In genomic region chr5:96629774-96630173, GRCh38 we compare ENCODE assay signal across 9 cellular contexts. TPM values are rescaled to one million over a fixed set of nuclear protein-coding genes. Genes with fewer than 3 reads are reported as not detected.
DNase-seq lines count a peak whose midpoint lies in the region; ATAC-seq and TF ChIP-seq lines count a peak whose summit lies in the region.
"Had no signal": no experiment of that assay in that cellular context is flagged by ENCODE, and none has a peak within 500 bp of the region (broad histone marks: within the 10 kb centered on the region; RNA-seq: fewer than 3 reads in every experiment).

No MANE protein-coding gene starts in this region.

- H3K36me3 Mint-ChIP-seq in natural killer cell: no peaks in the 10 kb centered on the region
- H3K36me3 Mint-ChIP-seq in activated T-helper 2 cell treated with anti-CD3 and anti-CD28 coated beads, Interferon-gamma antibody, Interleukin-2, Interleukin-4, amounts not matched to agents 10 μg/mL and 5 μg/mL and 100 μg/mL, durations not matched to agents 14 hours and 24 hours and 36 hours (ENCODE audit: low read depth): no peaks in the 10 kb centered on the region

- H3K27me3 Mint-ChIP-seq in natural killer cell (ENCODE audit: low read depth in 2 of 2): peaks cover 5 to 13% of the 10 kb centered on the region in 2 donors
- H3K27me3 Mint-ChIP-seq in activated T-helper 2 cell treated with anti-CD3 and anti-CD28 coated beads, Interferon-gamma antibody, Interleukin-2, Interleukin-4, amounts not matched to agents 10 μg/mL and 5 μg/mL and 100 μg/mL, durations not matched to agents 14 hours and 24 hours and 36 hours (ENCODE audit: low read depth): peaks cover 46% of the 10 kb centered on the region

- DNase-seq in A673 (ENCODE audit: low spot score) (peak; percentile 92), HT-29 (ENCODE audit: low spot score) (peak; percentile 44), SW480 (ENCODE audit: low spot score) (peak; percentile 60), hepatic stellate cell (ENCODE audit: low spot score) (peak; percentile 55), natural killer cell (no peak), uterus (no peak)
- no peak for DNase-seq in activated T-helper 2 cell treated with anti-CD3 and anti-CD28 coated beads, Interferon-gamma antibody, Interleukin-2, Interleukin-4, amounts not matched to agents 10 μg/mL and 5 μg/mL and 100 μg/mL, durations not matched to agents 14 hours and 24 hours and 36 hours (ENCODE audit: low spot score)
- DNase-seq in stimulated activated CD4-positive, alpha-beta T cell treated with anti-CD3 and anti-CD28 coated beads, Interleukin-12 subunit alpha, Interleukin-12 subunit beta, amount 100 ng/mL, for 4 hours: no peak
- DNase-seq: cortex of kidney had no signal

- CTCF ChIA-PET in A673 (lab: Charles Lee): interaction anchor here (0.8 kb wide), 1 partner anchor 15 kb away, joined by 3 read pairs; no protein-coding TSS in a partner anchor

- POLR2A ChIA-PET in A673 (lab: Charles Lee; ENCODE audit: low non-redundant PET): no interaction called here

- intact Hi-C loops in A673 (cut with micrococcal nuclease; ENCODE audit: unreplicated experiment): no loop called here
- intact Hi-C loops in natural killer cell (cut with micrococcal nuclease): no loop called here
- intact Hi-C loops in activated T-helper 2 cell treated with anti-CD3 and anti-CD28 coated beads, Interferon-gamma antibody, Interleukin-2, Interleukin-4, amounts not matched to agents 10 μg/mL and 5 μg/mL and 100 μg/mL, durations not matched to agents 14 hours and 24 hours and 36 hours (cut with micrococcal nuclease): no loop called here
- intact Hi-C loops in uterus (cut with DNase I; ENCODE audit: low total_unique reads): no loop called here

- no TSS peak for BruUV-seq in A673 (replicated peaks; lab: Mats Ljungman, UMichigan)

- no peak for ATAC-seq in natural killer cell

- H3K4me3 Mint-ChIP-seq in natural killer cell: no peak overlapping the region
- H3K4me3 Mint-ChIP-seq in activated T-helper 2 cell treated with anti-CD3 and anti-CD28 coated beads, Interferon-gamma antibody, Interleukin-2, Interleukin-4, amounts not matched to agents 10 μg/mL and 5 μg/mL and 100 μg/mL, durations not matched to agents 14 hours and 24 hours and 36 hours (ENCODE audit: low read depth): no peak overlapping the region

- H3K9me3 ChIP-seq in A673 (ENCODE audit: low read depth, low read length, poor library complexity, severe bottlenecking) (no peaks in the 10 kb centered on the region), uterus (no peaks in the 10 kb centered on the region)

- TF ChIP-seq POLR2A in uterus (IDR thresholded peaks at IDR 0.05): no peak

- peaks cover 0 to 21% of the 10 kb centered on the region in 2 donors for H3K4me1 Mint-ChIP-seq in natural killer cell
- peaks cover 12% of the 10 kb centered on the region for H3K4me1 Mint-ChIP-seq in activated T-helper 2 cell treated with anti-CD3 and anti-CD28 coated beads, Interferon-gamma antibody, Interleukin-2, Interleukin-4, amounts not matched to agents 10 μg/mL and 5 μg/mL and 100 μg/mL, durations not matched to agents 14 hours and 24 hours and 36 hours (ENCODE audit: low read depth)

- no peak for TF ChIP-seq CTCF in A673 (conservative IDR thresholded peaks at IDR 0.05; ENCODE audit: low read depth, low read length)
- no peak for TF ChIP-seq CTCF in natural killer cell (IDR thresholded peaks at IDR 0.05)
- TF ChIP-seq CTCF in uterus (IDR thresholded peaks at IDR 0.05): no peak

- no peaks in the 10 kb centered on the region for H3K9me3 Mint-ChIP-seq in natural killer cell
- no peaks in the 10 kb centered on the region for H3K9me3 Mint-ChIP-seq in activated T-helper 2 cell treated with anti-CD3 and anti-CD28 coated beads, Interferon-gamma antibody, Interleukin-2, Interleukin-4, amounts not matched to agents 10 μg/mL and 5 μg/mL and 100 μg/mL, durations not matched to agents 14 hours and 24 hours and 36 hours

- no peaks in the 10 kb centered on the region for H3K27me3 ChIP-seq in A673 (replicated peaks; ENCODE audit: insufficient read depth, low read depth, low read length, poor library complexity)
- no peaks in the 10 kb centered on the region for H3K27me3 ChIP-seq in uterus

- H3K27ac ChIP-seq in A673 (ENCODE audit: low read depth, low read length, poor library complexity, severe bottlenecking): peak overlapping the region; percentile 64
- H3K27ac ChIP-seq in uterus: no peak overlapping the region

- H3K4me1 ChIP-seq in A673 (ENCODE audit: insufficient read depth, low read length, poor library complexity, severe bottlenecking) (peaks cover 36% of the 10 kb centered on the region), uterus (no peaks in the 10 kb centered on the region)

- H3K27ac Mint-ChIP-seq in natural killer cell: no peak overlapping the region
- no peak overlapping the region for H3K27ac Mint-ChIP-seq in activated T-helper 2 cell treated with anti-CD3 and anti-CD28 coated beads, Interferon-gamma antibody, Interleukin-2, Interleukin-4, amounts not matched to agents 10 μg/mL and 5 μg/mL and 100 μg/mL, durations not matched to agents 14 hours and 24 hours and 36 hours

- H3K4me3 ChIP-seq in A673 (ENCODE audit: low read depth, low read length, poor library complexity, severe bottlenecking) (no peak overlapping the region), uterus (no peak overlapping the region)

- no peaks in the 10 kb centered on the region for H3K36me3 ChIP-seq in A673 (ENCODE audit: insufficient read depth, low read length, poor library complexity, severe bottlenecking)
- H3K36me3 ChIP-seq in uterus: no peaks in the 10 kb centered on the region

RNA-seq across cellular contexts. Expression of gene CAST, which starts 32.4 kb away (rescaled TPM):
- total RNA-seq in A673 (2021) (66.8 and 72.5 TPM in 2 replicates), natural killer cell (100 to 1,000 TPM; 364 to 414 (median 376) TPM), uterus (100 to 1,000 TPM in 3 of 4 donors, 10 to 100 TPM in 1; 98.2 to 350 (median 136) TPM)
- 35.6 and 37.2 TPM in 2 replicates for total RNA-seq in HT-29 (2014; rRNA removed; shearing (Covaris generic))
- total RNA-seq in activated T-helper 2 cell treated with anti-CD3 and anti-CD28 coated beads, Interferon-gamma antibody, Interleukin-2, Interleukin-4, amounts not matched to agents 10 μg/mL and 5 μg/mL and 100 μg/mL, durations not matched to agents 14 hours and 24 hours and 36 hours: 110 TPM in 2 replicates

Comparison
In these comparisons a context has a peak if more than half of its experiments do, and no peak if none do; other contexts are left out.
1. DNase-seq: peak in A673 (single experiment), HT-29 (single experiment), SW480 (single experiment) and hepatic stellate cell (single experiment); none in natural killer cell (single experiment), activated T-helper 2 cell treated with anti-CD3 and anti-CD28 coated beads, Interferon-gamma antibody, Interleukin-2, Interleukin-4, amounts not matched to agents 10 μg/mL and 5 μg/mL and 100 μg/mL, durations not matched to agents 14 hours and 24 hours and 36 hours (single experiment), stimulated activated CD4-positive, alpha-beta T cell treated with anti-CD3 and anti-CD28 coated beads, Interleukin-12 subunit alpha, Interleukin-12 subunit beta, amount 100 ng/mL, for 4 hours (single experiment) and uterus (0 of 2).